Comparison of ENCODE assay signal across 8 cellular contexts in the genomic region with DNA sequence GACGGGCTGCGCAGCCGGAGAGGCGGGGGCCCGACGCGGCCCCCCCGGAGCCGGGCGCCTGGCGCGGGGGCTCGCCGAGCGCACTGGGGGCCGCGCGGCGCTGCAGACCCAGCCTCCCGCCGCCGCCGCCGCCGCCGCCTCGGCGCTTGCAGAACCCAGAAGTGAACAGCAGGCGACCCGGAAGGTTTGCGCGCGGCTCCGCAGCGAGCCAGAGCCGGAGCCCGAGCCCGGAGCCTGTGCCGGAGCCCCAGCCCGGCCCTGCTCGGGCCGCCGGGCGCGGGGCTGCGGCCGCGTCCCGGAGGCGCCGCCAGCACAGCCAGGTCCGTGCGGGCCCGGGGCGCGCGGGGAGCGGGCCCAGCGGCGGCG. TPM values are rescaled to one million over a fixed set of nuclear protein-coding genes. Genes with fewer than 3 reads are reported as not detected.
DNase-seq lines count a peak whose midpoint lies in the region; ATAC-seq and TF ChIP-seq lines count a peak whose summit lies in the region.

A gene with protein sequence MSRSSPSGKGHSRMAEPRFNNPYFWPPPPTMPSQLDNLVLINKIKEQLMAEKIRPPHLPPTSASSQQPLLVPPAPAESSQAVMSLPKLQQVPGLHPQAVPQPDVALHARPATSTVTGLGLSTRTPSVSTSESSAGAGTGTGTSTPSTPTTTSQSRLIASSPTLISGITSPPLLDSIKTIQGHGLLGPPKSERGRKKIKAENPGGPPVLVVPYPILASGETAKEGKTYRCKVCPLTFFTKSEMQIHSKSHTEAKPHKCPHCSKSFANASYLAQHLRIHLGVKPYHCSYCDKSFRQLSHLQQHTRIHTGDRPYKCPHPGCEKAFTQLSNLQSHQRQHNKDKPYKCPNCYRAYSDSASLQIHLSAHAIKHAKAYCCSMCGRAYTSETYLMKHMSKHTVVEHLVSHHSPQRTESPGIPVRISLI (plus strand): TSS at position 158 of the 366 bp plus-strand sequence. CDS start 14,083 bp downstream, outside the sequence.

- H3K9me3 Mint-ChIP-seq in activated CD4-positive, alpha-beta T cell treated with anti-CD3 and anti-CD28 coated beads, Interleukin-2, amount 10 ng/mL, durations not matched to agents 7 days and 5 days = no peaks in the 10 kb centered on the region

- POLR2A ChIA-PET in activated CD4-positive, alpha-beta T cell treated with anti-CD3 and anti-CD28 coated beads, Interleukin-2, amount 10 ng/mL, durations not matched to agents 7 days and 5 days (lab: Charles Lee) = no interaction called here

- peak within 1 kb of the TSS; percentile 99 for H3K4me3 Mint-ChIP-seq in activated CD4-positive, alpha-beta T cell treated with anti-CD3 and anti-CD28 coated beads, Interleukin-2, amount 10 ng/mL, durations not matched to agents 7 days and 5 days

- no peaks in the 10 kb centered on the region for H3K27me3 ChIP-seq in layer of hippocampus (ENCODE audit: control insufficient read depth, insufficient read depth, low read length)

- H3K36me3 Mint-ChIP-seq in activated CD4-positive, alpha-beta T cell treated with anti-CD3 and anti-CD28 coated beads, Interleukin-2, amount 10 ng/mL, durations not matched to agents 7 days and 5 days (ENCODE audit: low read depth) = peaks cover 7% of the 10 kb centered on the region

- DNase-seq in COLO829 (ENCODE audit: low spot score) (peak; percentile 23), NCI-H2196 (lab: John Stamatoyannopoulos, UW; ENCODE audit: unreplicated experiment) (peak; percentile 38), coronary artery (ENCODE audit: low spot score) (no peak)
- DNase-seq in activated CD4-positive, alpha-beta T cell treated with anti-CD3 and anti-CD28 coated beads, Interleukin-2, amount 10 ng/mL, durations not matched to agents 7 days and 5 days = peak; percentile 76
- peak; percentile 38 to 56 (median 44) for DNase-seq in stimulated activated CD4-positive, alpha-beta T cell treated with anti-CD3 and anti-CD28 coated beads, Interleukin-1b, Interleukin-23, amount 100 ng/mL, for 24 hours (ENCODE audit: low read depth in 4 of 4, low spot score in 1 of 4)

- CTCF ChIA-PET in activated CD4-positive, alpha-beta T cell treated with anti-CD3 and anti-CD28 coated beads, Interleukin-2, amount 10 ng/mL, durations not matched to agents 7 days and 5 days (lab: Charles Lee) = no interaction called here

- ATAC-seq in GM21529 (IDR thresholded peaks at IDR 0.05; ENCODE audit: unreplicated experiment) = peak; percentile 45
- no peak for ATAC-seq in GM19452 (IDR thresholded peaks at IDR 0.05; ENCODE audit: unreplicated experiment)

- no peak for TF ChIP-seq CTCF in coronary artery (IDR thresholded peaks at IDR 0.05)

- peaks cover 5% of the 10 kb centered on the region for H3K27me3 Mint-ChIP-seq in activated CD4-positive, alpha-beta T cell treated with anti-CD3 and anti-CD28 coated beads, Interleukin-2, amount 10 ng/mL, durations not matched to agents 7 days and 5 days

- peak within 1 kb of the TSS; percentile 88 for H3K4me3 ChIP-seq in coronary artery

- peak within 1 kb of the TSS; percentile 94 to 100 for H3K27ac ChIP-seq in coronary artery
- H3K27ac ChIP-seq in layer of hippocampus (ENCODE audit: low read depth, low read length) = peak within 1 kb of the TSS; percentile 75

- peaks cover 27% of the 10 kb centered on the region for H3K4me1 Mint-ChIP-seq in activated CD4-positive, alpha-beta T cell treated with anti-CD3 and anti-CD28 coated beads, Interleukin-2, amount 10 ng/mL, durations not matched to agents 7 days and 5 days

- H3K27ac Mint-ChIP-seq in activated CD4-positive, alpha-beta T cell treated with anti-CD3 and anti-CD28 coated beads, Interleukin-2, amount 10 ng/mL, durations not matched to agents 7 days and 5 days = peak within 1 kb of the TSS; percentile 100

RNA-seq across cellular contexts. Expression of the gene that starts here (rescaled TPM):
- 10 to 100 TPM; 21.4 to 21.8 TPM for total RNA-seq in activated CD4-positive, alpha-beta T cell treated with anti-CD3 and anti-CD28 coated beads, Interleukin-2, amount 10 ng/mL, durations not matched to agents 7 days and 5 days
